ENCODE assay signal across 1 cellular context in the genomic region with DNA sequence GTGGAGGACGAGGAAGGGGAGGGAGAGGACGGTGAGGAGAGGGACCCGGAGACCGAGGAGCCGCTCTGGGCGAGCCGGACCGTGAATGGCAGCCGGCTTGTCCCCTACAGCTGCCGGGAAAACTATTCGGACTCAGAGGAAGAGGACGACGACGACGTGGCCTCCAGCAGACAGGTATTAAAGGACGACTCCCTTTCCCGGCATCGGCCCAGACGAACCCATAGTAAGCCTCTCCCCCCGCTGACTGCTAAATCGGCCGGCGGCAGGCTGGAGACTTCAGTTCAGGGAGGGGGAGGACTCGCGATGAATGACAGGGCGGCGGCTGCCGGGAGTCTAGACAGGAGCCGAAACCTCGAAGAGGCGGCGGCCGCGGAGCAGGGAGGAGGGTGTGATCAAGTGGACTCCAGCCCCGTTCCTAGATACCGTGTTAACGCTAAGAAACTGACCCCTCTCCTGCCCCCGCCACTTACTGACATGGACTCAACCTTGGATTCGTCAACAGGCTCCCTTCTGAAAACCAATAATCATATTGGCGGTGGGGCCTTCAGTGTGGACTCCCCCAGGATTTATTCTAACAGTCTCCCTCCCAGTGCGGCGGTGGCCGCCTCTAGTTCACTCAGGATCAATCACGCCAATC.
TF ChIP-seq lines count a peak whose summit lies in the region.

No MANE protein-coding gene starts in this region.

TF ChIP-seq in K562, 482 proteins besides CTCF, POLR2A, EP300 and RAD21 (continued from another document and continues in another):
- TF ChIP-seq, protein P1, sequence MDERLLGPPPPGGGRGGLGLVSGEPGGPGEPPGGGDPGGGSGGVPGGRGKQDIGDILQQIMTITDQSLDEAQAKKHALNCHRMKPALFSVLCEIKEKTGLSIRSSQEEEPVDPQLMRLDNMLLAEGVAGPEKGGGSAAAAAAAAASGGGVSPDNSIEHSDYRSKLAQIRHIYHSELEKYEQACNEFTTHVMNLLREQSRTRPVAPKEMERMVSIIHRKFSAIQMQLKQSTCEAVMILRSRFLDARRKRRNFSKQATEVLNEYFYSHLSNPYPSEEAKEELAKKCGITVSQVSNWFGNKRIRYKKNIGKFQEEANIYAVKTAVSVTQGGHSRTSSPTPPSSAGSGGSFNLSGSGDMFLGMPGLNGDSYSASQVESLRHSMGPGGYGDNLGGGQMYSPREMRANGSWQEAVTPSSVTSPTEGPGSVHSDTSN (CRISPR knock-in tag; IDR thresholded peaks at IDR 0.05; ENCODE audit: low read depth) = peak; percentile 59; the same call in 1 of the 2 replicates
- TF ChIP-seq, protein P1 (tag; conservative IDR thresholded peaks at IDR 0.05; ENCODE audit: low read depth) = peak; percentile 73
- TF ChIP-seq, protein P2, sequence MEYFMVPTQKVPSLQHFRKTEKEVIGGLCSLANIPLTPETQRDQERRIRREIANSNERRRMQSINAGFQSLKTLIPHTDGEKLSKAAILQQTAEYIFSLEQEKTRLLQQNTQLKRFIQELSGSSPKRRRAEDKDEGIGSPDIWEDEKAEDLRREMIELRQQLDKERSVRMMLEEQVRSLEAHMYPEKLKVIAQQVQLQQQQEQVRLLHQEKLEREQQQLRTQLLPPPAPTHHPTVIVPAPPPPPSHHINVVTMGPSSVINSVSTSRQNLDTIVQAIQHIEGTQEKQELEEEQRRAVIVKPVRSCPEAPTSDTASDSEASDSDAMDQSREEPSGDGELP (CRISPR knock-in tag; IDR thresholded peaks at IDR 0.05; ENCODE audit: borderline replicate concordance) = peak; percentile 67; the same call in 1 of the 2 replicates
- TF ChIP-seq ERF (CRISPR knock-in tag; IDR thresholded peaks at IDR 0.05) (no peak), CAMTA2 (CRISPR knock-in tag; conservative IDR thresholded peaks at IDR 0.05) (no peak), SAP30 (IDR thresholded peaks at IDR 0.05; ENCODE audit: borderline replicate concordance, insufficient read depth, low read depth, low read length, poor library complexity, severe bottlenecking) (no peak), ZNF316 (IDR thresholded peaks at IDR 0.05) (no peak), MBD2 (IDR thresholded peaks at IDR 0.05; ENCODE audit: borderline replicate concordance, low read depth) (no peak), ZNF140 (CRISPR knock-in tag; IDR thresholded peaks at IDR 0.05) (no peak), CHD1 (IDR thresholded peaks at IDR 0.05; ENCODE audit: low read length) (peak; percentile 54), ELF2 (CRISPR knock-in tag; IDR thresholded peaks at IDR 0.05) (no peak), ZNF408 (CRISPR knock-in tag; IDR thresholded peaks at IDR 0.05; ENCODE audit: low read depth) (no peak), MEIS2 (IDR thresholded peaks at IDR 0.05; ENCODE audit: partially characterized antibody) (peak; percentile 85), CTBP1 (IDR thresholded peaks at IDR 0.05; ENCODE audit: borderline replicate concordance) (0 out of 2 replicates have a peak, but pooled peaks have one; percentile 37), ZNF586 (CRISPR knock-in tag; conservative IDR thresholded peaks at IDR 0.05) (no peak), TARDBP (IDR thresholded peaks at IDR 0.05) (no peak), NCOR1 (IDR thresholded peaks at IDR 0.05) (peak; percentile 78), FOXP1 (CRISPR knock-in tag; IDR thresholded peaks at IDR 0.05) (no peak), EGR1 (conservative IDR thresholded peaks at IDR 0.05) (0 out of 2 replicates have a peak, but pooled peaks have one; percentile 9), ELF4 (CRISPR knock-in tag; IDR thresholded peaks at IDR 0.05) (no peak), TRIM28 (IDR thresholded peaks at IDR 0.05) (peak; percentile 39; the same call in 1 of the 2 replicates), ZSCAN29 (IDR thresholded peaks at IDR 0.05) (0 out of 2 replicates have a peak, but pooled peaks have one; percentile 61), ZNF699 (CRISPR knock-in tag; IDR thresholded peaks at IDR 0.05; ENCODE audit: insufficient replicate concordance) (no peak), TAF1 (IDR thresholded peaks at IDR 0.05; ENCODE audit: control insufficient read depth, extremely low read depth, insufficient read depth, low read length, severe bottlenecking) (peak; percentile 5), ZNF121 (CRISPR knock-in tag; conservative IDR thresholded peaks at IDR 0.05) (no peak), MIER1 (IDR thresholded peaks at IDR 0.05; ENCODE audit: low read depth) (no peak), SRSF9 (IDR thresholded peaks at IDR 0.05; ENCODE audit: borderline replicate concordance, low read depth, low read length) (no peak), XRCC4 (IDR thresholded peaks at IDR 0.05; ENCODE audit: extremely low read depth, insufficient read depth, insufficient read length) (no peak), RBM14 (IDR thresholded peaks at IDR 0.05; ENCODE audit: borderline replicate concordance, insufficient read depth, low read depth, low read length) (no peak), RBFOX2 (IDR thresholded peaks at IDR 0.05; ENCODE audit: low read depth, low read length) (no peak), ZNF175 (CRISPR knock-in tag; IDR thresholded peaks at IDR 0.05; ENCODE audit: low read depth) (no peak), HMG20B (CRISPR knock-in tag; IDR thresholded peaks at IDR 0.05) (no peak), YBX1 (IDR thresholded peaks at IDR 0.05) (no peak), FUS (optimal IDR thresholded peaks at IDR 0.05; ENCODE audit: low read depth, low read length) (no peak), HEY1 (CRISPR knock-in tag; IDR thresholded peaks at IDR 0.05; ENCODE audit: borderline replicate concordance) (no peak), HDAC1 (IDR thresholded peaks at IDR 0.05) (0 out of 4 replicates have a peak, but pooled peaks of 1 of the 2 experiments have one; percentile 19), ZNF232 (CRISPR knock-in tag; IDR thresholded peaks at IDR 0.05) (no peak), ARHGAP35 (IDR thresholded peaks at IDR 0.05; ENCODE audit: partially characterized antibody) (no peak)
- TF ChIP-seq, protein P3, sequence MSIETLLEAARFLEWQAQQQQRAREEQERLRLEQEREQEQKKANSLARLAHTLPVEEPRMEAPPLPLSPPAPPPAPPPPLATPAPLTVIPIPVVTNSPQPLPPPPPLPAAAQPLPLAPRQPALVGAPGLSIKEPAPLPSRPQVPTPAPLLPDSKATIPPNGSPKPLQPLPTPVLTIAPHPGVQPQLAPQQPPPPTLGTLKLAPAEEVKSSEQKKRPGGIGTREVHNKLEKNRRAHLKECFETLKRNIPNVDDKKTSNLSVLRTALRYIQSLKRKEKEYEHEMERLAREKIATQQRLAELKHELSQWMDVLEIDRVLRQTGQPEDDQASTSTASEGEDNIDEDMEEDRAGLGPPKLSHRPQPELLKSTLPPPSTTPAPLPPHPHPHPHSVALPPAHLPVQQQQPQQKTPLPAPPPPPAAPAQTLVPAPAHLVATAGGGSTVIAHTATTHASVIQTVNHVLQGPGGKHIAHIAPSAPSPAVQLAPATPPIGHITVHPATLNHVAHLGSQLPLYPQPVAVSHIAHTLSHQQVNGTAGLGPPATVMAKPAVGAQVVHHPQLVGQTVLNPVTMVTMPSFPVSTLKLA (conservative IDR thresholded peaks at IDR 0.05) = 0 out of 4 replicates have a peak, but pooled peaks of 1 of the 2 experiments have one; percentile 48
- TF ChIP-seq, protein P4, sequence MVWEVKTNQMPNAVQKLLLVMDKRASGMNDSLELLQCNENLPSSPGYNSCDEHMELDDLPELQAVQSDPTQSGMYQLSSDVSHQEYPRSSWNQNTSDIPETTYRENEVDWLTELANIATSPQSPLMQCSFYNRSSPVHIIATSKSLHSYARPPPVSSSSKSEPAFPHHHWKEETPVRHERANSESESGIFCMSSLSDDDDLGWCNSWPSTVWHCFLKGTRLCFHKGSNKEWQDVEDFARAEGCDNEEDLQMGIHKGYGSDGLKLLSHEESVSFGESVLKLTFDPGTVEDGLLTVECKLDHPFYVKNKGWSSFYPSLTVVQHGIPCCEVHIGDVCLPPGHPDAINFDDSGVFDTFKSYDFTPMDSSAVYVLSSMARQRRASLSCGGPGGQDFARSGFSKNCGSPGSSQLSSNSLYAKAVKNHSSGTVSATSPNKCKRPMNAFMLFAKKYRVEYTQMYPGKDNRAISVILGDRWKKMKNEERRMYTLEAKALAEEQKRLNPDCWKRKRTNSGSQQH (CRISPR knock-in tag; IDR thresholded peaks at IDR 0.05) = no peak
- TF ChIP-seq, protein P5, sequence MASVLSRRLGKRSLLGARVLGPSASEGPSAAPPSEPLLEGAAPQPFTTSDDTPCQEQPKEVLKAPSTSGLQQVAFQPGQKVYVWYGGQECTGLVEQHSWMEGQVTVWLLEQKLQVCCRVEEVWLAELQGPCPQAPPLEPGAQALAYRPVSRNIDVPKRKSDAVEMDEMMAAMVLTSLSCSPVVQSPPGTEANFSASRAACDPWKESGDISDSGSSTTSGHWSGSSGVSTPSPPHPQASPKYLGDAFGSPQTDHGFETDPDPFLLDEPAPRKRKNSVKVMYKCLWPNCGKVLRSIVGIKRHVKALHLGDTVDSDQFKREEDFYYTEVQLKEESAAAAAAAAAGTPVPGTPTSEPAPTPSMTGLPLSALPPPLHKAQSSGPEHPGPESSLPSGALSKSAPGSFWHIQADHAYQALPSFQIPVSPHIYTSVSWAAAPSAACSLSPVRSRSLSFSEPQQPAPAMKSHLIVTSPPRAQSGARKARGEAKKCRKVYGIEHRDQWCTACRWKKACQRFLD (CRISPR knock-in tag; IDR thresholded peaks at IDR 0.05) = no peak
- TF ChIP-seq, protein P6, sequence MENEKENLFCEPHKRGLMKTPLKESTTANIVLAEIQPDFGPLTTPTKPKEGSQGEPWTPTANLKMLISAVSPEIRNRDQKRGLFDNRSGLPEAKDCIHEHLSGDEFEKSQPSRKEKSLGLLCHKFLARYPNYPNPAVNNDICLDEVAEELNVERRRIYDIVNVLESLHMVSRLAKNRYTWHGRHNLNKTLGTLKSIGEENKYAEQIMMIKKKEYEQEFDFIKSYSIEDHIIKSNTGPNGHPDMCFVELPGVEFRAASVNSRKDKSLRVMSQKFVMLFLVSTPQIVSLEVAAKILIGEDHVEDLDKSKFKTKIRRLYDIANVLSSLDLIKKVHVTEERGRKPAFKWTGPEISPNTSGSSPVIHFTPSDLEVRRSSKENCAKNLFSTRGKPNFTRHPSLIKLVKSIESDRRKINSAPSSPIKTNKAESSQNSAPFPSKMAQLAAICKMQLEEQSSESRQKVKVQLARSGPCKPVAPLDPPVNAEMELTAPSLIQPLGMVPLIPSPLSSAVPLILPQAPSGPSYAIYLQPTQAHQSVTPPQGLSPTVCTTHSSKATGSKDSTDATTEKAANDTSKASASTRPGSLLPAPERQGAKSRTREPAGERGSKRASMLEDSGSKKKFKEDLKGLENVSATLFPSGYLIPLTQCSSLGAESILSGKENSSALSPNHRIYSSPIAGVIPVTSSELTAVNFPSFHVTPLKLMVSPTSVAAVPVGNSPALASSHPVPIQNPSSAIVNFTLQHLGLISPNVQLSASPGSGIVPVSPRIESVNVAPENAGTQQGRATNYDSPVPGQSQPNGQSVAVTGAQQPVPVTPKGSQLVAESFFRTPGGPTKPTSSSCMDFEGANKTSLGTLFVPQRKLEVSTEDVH (IDR thresholded peaks at IDR 0.05; ENCODE audit: low read depth, partially characterized antibody) = no peak
- TF ChIP-seq, protein P7, sequence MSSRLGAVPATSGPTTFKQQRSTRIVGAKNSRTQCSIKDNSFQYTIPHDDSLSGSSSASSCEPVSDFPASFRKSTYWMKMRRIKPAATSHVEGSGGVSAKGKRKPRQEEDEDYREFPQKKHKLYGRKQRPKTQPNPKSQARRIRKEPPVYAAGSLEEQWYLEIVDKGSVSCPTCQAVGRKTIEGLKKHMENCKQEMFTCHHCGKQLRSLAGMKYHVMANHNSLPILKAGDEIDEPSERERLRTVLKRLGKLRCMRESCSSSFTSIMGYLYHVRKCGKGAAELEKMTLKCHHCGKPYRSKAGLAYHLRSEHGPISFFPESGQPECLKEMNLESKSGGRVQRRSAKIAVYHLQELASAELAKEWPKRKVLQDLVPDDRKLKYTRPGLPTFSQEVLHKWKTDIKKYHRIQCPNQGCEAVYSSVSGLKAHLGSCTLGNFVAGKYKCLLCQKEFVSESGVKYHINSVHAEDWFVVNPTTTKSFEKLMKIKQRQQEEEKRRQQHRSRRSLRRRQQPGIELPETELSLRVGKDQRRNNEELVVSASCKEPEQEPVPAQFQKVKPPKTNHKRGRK (tag; IDR thresholded peaks at IDR 0.05) = no peak
- TF ChIP-seq, protein P8, sequence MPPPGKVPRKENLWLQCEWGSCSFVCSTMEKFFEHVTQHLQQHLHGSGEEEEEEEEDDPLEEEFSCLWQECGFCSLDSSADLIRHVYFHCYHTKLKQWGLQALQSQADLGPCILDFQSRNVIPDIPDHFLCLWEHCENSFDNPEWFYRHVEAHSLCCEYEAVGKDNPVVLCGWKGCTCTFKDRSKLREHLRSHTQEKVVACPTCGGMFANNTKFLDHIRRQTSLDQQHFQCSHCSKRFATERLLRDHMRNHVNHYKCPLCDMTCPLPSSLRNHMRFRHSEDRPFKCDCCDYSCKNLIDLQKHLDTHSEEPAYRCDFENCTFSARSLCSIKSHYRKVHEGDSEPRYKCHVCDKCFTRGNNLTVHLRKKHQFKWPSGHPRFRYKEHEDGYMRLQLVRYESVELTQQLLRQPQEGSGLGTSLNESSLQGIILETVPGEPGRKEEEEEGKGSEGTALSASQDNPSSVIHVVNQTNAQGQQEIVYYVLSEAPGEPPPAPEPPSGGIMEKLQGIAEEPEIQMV (tag; conservative IDR thresholded peaks at IDR 0.05; ENCODE audit: low read depth) = no peak
- TF ChIP-seq, protein P9, sequence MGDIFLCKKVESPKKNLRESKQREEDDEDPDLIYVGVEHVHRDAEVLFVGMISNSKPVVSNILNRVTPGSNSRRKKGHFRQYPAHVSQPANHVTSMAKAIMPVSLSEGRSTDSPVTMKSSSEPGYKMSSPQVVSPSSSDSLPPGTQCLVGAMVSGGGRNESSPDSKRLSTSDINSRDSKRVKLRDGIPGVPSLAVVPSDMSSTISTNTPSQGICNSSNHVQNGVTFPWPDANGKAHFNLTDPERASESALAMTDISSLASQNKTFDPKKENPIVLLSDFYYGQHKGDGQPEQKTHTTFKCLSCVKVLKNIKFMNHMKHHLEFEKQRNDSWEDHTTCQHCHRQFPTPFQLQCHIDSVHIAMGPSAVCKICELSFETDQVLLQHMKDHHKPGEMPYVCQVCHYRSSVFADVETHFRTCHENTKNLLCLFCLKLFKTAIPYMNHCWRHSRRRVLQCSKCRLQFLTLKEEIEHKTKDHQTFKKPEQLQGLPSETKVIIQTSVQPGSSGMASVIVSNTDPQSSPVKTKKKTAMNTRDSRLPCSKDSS (IDR thresholded peaks at IDR 0.05; ENCODE audit: low read depth, partially characterized antibody) = no peak
- TF ChIP-seq, protein P10, sequence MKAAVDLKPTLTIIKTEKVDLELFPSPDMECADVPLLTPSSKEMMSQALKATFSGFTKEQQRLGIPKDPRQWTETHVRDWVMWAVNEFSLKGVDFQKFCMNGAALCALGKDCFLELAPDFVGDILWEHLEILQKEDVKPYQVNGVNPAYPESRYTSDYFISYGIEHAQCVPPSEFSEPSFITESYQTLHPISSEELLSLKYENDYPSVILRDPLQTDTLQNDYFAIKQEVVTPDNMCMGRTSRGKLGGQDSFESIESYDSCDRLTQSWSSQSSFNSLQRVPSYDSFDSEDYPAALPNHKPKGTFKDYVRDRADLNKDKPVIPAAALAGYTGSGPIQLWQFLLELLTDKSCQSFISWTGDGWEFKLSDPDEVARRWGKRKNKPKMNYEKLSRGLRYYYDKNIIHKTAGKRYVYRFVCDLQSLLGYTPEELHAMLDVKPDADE (conservative IDR thresholded peaks at IDR 0.05; ENCODE audit: control insufficient read depth, low read depth, low read length) = no peak
